In the genomic region with DNA sequence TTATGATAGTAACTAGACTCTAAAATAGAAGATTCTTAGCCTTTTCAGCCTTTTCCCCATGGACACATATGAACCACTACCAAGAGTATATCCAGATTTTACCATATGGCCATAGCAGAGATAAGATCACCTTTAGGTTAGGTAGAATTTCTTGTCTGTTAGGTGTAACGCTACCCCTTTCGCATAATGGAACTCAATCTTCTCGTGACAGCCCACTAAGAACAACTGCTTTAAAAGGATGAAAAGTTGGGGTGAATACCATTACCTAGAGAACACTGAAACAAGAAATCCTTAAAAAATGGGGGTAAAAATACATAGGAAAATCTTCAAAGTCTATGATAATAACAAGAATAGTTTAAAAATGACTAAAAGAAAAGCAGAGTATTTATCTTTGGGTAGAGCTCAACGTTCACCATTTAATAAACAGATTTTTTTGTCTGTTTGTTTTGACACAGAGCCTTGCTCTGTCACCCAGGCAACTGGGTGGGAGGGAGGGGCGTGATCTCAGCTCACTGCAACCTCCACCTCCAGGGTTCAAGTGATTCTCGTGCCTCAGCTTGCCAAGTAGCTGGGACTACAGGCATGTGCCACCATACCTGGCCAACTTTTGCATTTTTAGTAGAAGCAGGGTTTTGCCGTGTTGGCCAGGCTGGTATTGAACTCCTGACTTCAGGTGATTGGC, we compare ENCODE assay signal across 19 cellular contexts.
DNase-seq lines count a peak whose midpoint lies in the region; ATAC-seq, FAIRE-seq and TF ChIP-seq lines count a peak whose summit lies in the region.
"Had no signal": no experiment of that assay in that cellular context is flagged by ENCODE, and none has a peak within 500 bp of the region (broad histone marks: within the 10 kb centered on the region; RNA-seq: fewer than 3 reads in every experiment).

No MANE protein-coding gene starts in this region.

- no peaks in the 10 kb centered on the region for H3K9me3 Mint-ChIP-seq in naive thymus-derived CD4-positive, alpha-beta T cell
- H3K9me3 Mint-ChIP-seq in stimulated activated naive B cell treated with anti-CD40 and anti-IgM and Interleukin-4, amounts not matched to agents 10 μg/mL and 1 μg/mL and 100 μg/mL, for 72 hours: no peaks in the 10 kb centered on the region
- H3K9me3 Mint-ChIP-seq: CD8-positive, alpha-beta T cell had no signal

- no peak overlapping the region for H4K5ac ChIP-seq in IMR-90 (ENCODE audit: low read depth, low read length)

- ATAC-seq in IMR-90 (ENCODE audit: low read depth) (peak; percentile 84), HG03095 (IDR thresholded peaks at IDR 0.05; ENCODE audit: unreplicated experiment) (no peak)
- ATAC-seq in naive thymus-derived CD4-positive, alpha-beta T cell: no peak
- no peak for ATAC-seq in stimulated activated naive B cell treated with anti-CD40 and anti-IgM and Interleukin-4, amounts not matched to agents 10 μg/mL and 1 μg/mL and 100 μg/mL, for 72 hours (replicated peaks)
- ATAC-seq: CD8-positive, alpha-beta T cell had no signal

- no peak overlapping the region for H2BK15ac ChIP-seq in IMR-90 (ENCODE audit: low read depth, low read length)

- H4K91ac ChIP-seq in IMR-90 (ENCODE audit: insufficient read depth, low read depth, low read length): no peak overlapping the region

- H3K27ac Mint-ChIP-seq in naive thymus-derived CD4-positive, alpha-beta T cell: peak overlapping the region in 5 of 9 donors; percentile 6 to 62 (median 48)
- no peak overlapping the region for H3K27ac Mint-ChIP-seq in stimulated activated naive B cell treated with anti-CD40 and anti-IgM and Interleukin-4, amounts not matched to agents 10 μg/mL and 1 μg/mL and 100 μg/mL, for 72 hours
- H3K27ac Mint-ChIP-seq: CD8-positive, alpha-beta T cell had no signal

- TF ChIP-seq POLR2A in IMR-90 (IDR thresholded peaks at IDR 0.05; ENCODE audit: low read depth, low read length): no peak

- no peak for TF ChIP-seq CTCF in IMR-90 (conservative IDR thresholded peaks at IDR 0.05; ENCODE audit: low read depth, low read length)
- no peak for TF ChIP-seq CTCF in bronchial epithelial cell (IDR thresholded peaks at IDR 0.05; ENCODE audit: insufficient read depth, low read length, severe bottlenecking)

- H2AK9ac ChIP-seq in IMR-90 (replicated peaks; ENCODE audit: low read depth, low read length, poor library complexity): no peak overlapping the region

- no peak overlapping the region for H2AK5ac ChIP-seq in IMR-90 (ENCODE audit: low read depth, low read length)

- no peak overlapping the region for H4K8ac ChIP-seq in IMR-90 (ENCODE audit: low read depth in 2 of 2, low read length in 2 of 2)

- H3K14ac ChIP-seq in IMR-90 (replicated peaks; ENCODE audit: low read depth, low read length): no peak overlapping the region

- TF ChIP-seq RAD21 in IMR-90 (IDR thresholded peaks at IDR 0.05; ENCODE audit: low read length): no peak

- no peaks in the 10 kb centered on the region for H3K9me3 ChIP-seq in IMR-90 (ENCODE audit: control insufficient read depth, insufficient read depth, low read length)
- H3K9me3 ChIP-seq in naive thymus-derived CD4-positive, alpha-beta T cell (ENCODE audit: control insufficient read depth in 2 of 3, low read length in 3 of 3): no peaks in the 10 kb centered on the region

- no TSS peak for BruUV-seq in IMR-90 (replicated peaks; lab: Mats Ljungman, UMichigan)

- POLR2A ChIA-PET in IMR-90 (lab: Charles Lee; ENCODE audit: unreplicated experiment): no interaction called here
- POLR2A ChIA-PET in naive thymus-derived CD4-positive, alpha-beta T cell (lab: Charles Lee): no interaction called here

- no peaks in the 10 kb centered on the region for H3K27me3 Mint-ChIP-seq in naive thymus-derived CD4-positive, alpha-beta T cell
- H3K27me3 Mint-ChIP-seq in stimulated activated naive B cell treated with anti-CD40 and anti-IgM and Interleukin-4, amounts not matched to agents 10 μg/mL and 1 μg/mL and 100 μg/mL, for 72 hours: no peaks in the 10 kb centered on the region

- no peak overlapping the region; the same call in 1 of the 2 replicates for H3K4me2 ChIP-seq in IMR-90 (ENCODE audit: low read depth, low read length)

- H3K4me1 ChIP-seq in IMR-90 (ENCODE audit: control insufficient read depth, insufficient read depth, low read length): no peaks in the 10 kb centered on the region
- H3K4me1 ChIP-seq in naive thymus-derived CD4-positive, alpha-beta T cell (ENCODE audit: control insufficient read depth in 2 of 2, insufficient read depth in 2 of 2, low read length in 2 of 2): peaks cover 0 to 18% of the 10 kb centered on the region in 2 donors

- CTCF ChIA-PET in IMR-90 (lab: Yijun Ruan, JAX): no interaction called here
- CTCF ChIA-PET in naive thymus-derived CD4-positive, alpha-beta T cell (lab: Charles Lee): no interaction called here

- dilution Hi-C loops in IMR-90 (cut with HindIII; ENCODE audit: low sequenced_read_pairs, unreplicated experiment): no loop called here

- no peak overlapping the region for H3K56ac ChIP-seq in IMR-90 (ENCODE audit: extremely low read depth, insufficient read depth, low read length)

- H3K4me3 ChIP-seq in IMR-90 (ENCODE audit: insufficient read depth, low read depth, low read length): no peak overlapping the region
- no peak overlapping the region for H3K4me3 ChIP-seq in bronchial epithelial cell (ENCODE audit: low read depth, low read length)
- H3K4me3 ChIP-seq in naive thymus-derived CD4-positive, alpha-beta T cell (ENCODE audit: low read length): no peak overlapping the region

- DNase-seq in DMS53 (lab: John Stamatoyannopoulos, UW): peak; percentile 14
- no peak for DNase-seq in DMS53 treated with DMSO at 0.1 percent for 48 hours (lab: John Stamatoyannopoulos, UW; ENCODE audit: unreplicated experiment)
- peak; percentile 23 for DNase-seq in IMR-90
- DNase-seq in bronchial epithelial cell (ENCODE audit: low read depth): peak; percentile 41
- no peak for DNase-seq in naive thymus-derived CD4-positive, alpha-beta T cell
- no peak for DNase-seq in NCI-H146 (lab: John Stamatoyannopoulos, UW)
- no peak for DNase-seq in stimulated activated naive B cell treated with anti-CD40 and anti-IgM and Interleukin-4, amounts not matched to agents 10 μg/mL and 1 μg/mL and 100 μg/mL, for 72 hours
- DNase-seq: CD8-positive, alpha-beta T cell; DND-41; NCI-H1105; NCI-H1694; NCI-H2081 treated with DMSO at 0.1 percent for 48 hours; NCI-H446 treated with DMSO at 0.1 percent for 48 hours; NCI-H774; Right ventricle myocardium superior; SW 1271 had no signal

- H3K23ac ChIP-seq in IMR-90 (ENCODE audit: low read depth, low read length): no peak overlapping the region

- FAIRE-seq in bronchial epithelial cell (lab: Jason Lieb, UNC): no peak
- FAIRE-seq: G401.6, RCC 7860 had no signal

- H3K9ac ChIP-seq in IMR-90 (ENCODE audit: low read depth, low read length): no peak overlapping the region

- H2BK20ac ChIP-seq in IMR-90 (ENCODE audit: low read depth, low read length): no peak overlapping the region

- no peak overlapping the region for H2BK5ac ChIP-seq in IMR-90 (ENCODE audit: low read depth, low read length, poor library complexity, severe bottlenecking)

- peaks cover 13 to 41% (median 20%) of the 10 kb centered on the region in 7 donors for H3K4me1 Mint-ChIP-seq in naive thymus-derived CD4-positive, alpha-beta T cell
- H3K4me1 Mint-ChIP-seq in stimulated activated naive B cell treated with anti-CD40 and anti-IgM and Interleukin-4, amounts not matched to agents 10 μg/mL and 1 μg/mL and 100 μg/mL, for 72 hours: peaks cover 3 to 13% of the 10 kb centered on the region in 2 donors

- no peak overlapping the region for H2BK120ac ChIP-seq in IMR-90 (ENCODE audit: low read depth, low read length)

- H3K27me3 ChIP-seq in IMR-90 (ENCODE audit: control insufficient read depth, insufficient read depth, low read length) (no peaks in the 10 kb centered on the region), bronchial epithelial cell (ENCODE audit: control insufficient read depth, insufficient read depth, low read length) (no peaks in the 10 kb centered on the region)
- H3K27me3 ChIP-seq in naive thymus-derived CD4-positive, alpha-beta T cell (ENCODE audit: control insufficient read depth in 2 of 2, insufficient read depth in 2 of 2, low read length in 2 of 2): no peaks in the 10 kb centered on the region

- in situ Hi-C loops in IMR-90 (cut with MboI; ENCODE audit: low sequenced_read_pairs): no loop called here

- intact Hi-C loops in IMR-90 (cut with micrococcal nuclease): no loop called here
- intact Hi-C loops in naive thymus-derived CD4-positive, alpha-beta T cell (cut with micrococcal nuclease): no loop called here

- H4K20me1 ChIP-seq in IMR-90 (ENCODE audit: insufficient read depth, low read length): no peaks in the 10 kb centered on the region

- no peak overlapping the region for H3K4ac ChIP-seq in IMR-90 (ENCODE audit: low read depth, low read length)

- no peak overlapping the region for H3K18ac ChIP-seq in IMR-90 (ENCODE audit: low read depth, low read length)

- H3K9me1 ChIP-seq in IMR-90 (ENCODE audit: insufficient read depth, low read length): no peaks in the 10 kb centered on the region; the same call in 1 of the 2 replicates

- H3K36me3 ChIP-seq in IMR-90 (ENCODE audit: control insufficient read depth, insufficient read depth, low read length): peaks cover 9% of the 10 kb centered on the region; the same call in 1 of the 2 replicates
- peaks cover under 1% of the 10 kb centered on the region for H3K36me3 ChIP-seq in bronchial epithelial cell (ENCODE audit: control insufficient read depth, insufficient read depth, low read length)
- H3K36me3 ChIP-seq in naive thymus-derived CD4-positive, alpha-beta T cell (ENCODE audit: control insufficient read depth in 2 of 3, insufficient read depth in 3 of 3, low read length in 3 of 3): peaks cover 0 to 42% (median 4%) of the 10 kb centered on the region in 3 experiments

- peaks cover 2 to 45% (median 32%) of the 10 kb centered on the region in 5 donors for H3K36me3 Mint-ChIP-seq in naive thymus-derived CD4-positive, alpha-beta T cell
- peaks cover 29 to 44% of the 10 kb centered on the region in 2 donors for H3K36me3 Mint-ChIP-seq in stimulated activated naive B cell treated with anti-CD40 and anti-IgM and Interleukin-4, amounts not matched to agents 10 μg/mL and 1 μg/mL and 100 μg/mL, for 72 hours

- no peaks in the 10 kb centered on the region for H3K79me1 ChIP-seq in IMR-90 (ENCODE audit: low read depth in 1 of 2, low read length in 2 of 2)

- no peak overlapping the region for H3K4me3 Mint-ChIP-seq in naive thymus-derived CD4-positive, alpha-beta T cell
- H3K4me3 Mint-ChIP-seq in stimulated activated naive B cell treated with anti-CD40 and anti-IgM and Interleukin-4, amounts not matched to agents 10 μg/mL and 1 μg/mL and 100 μg/mL, for 72 hours: no peak overlapping the region
- H3K4me3 Mint-ChIP-seq: CD8-positive, alpha-beta T cell had no signal

- no CpG with 5 or more reads among the region's 7 CpGs for WGBS in IMR-90 (ENCODE audit: extremely low coverage in 2 of 2, insufficient read length in 1 of 2), 2 experiments

- H3K27ac ChIP-seq in IMR-90 (ENCODE audit: insufficient read depth, low read length): no peak overlapping the region
- no peak overlapping the region for H3K27ac ChIP-seq in naive thymus-derived CD4-positive, alpha-beta T cell (ENCODE audit: low read depth, low read length)

- no peak overlapping the region for H2AFZ ChIP-seq in IMR-90 (replicated peaks; ENCODE audit: low read length, poor library complexity)

TF ChIP-seq in IMR-90, 13 proteins besides CTCF, POLR2A, EP300 and RAD21 (continues in another document):
- TF ChIP-seq RCOR1 (IDR thresholded peaks at IDR 0.05; ENCODE audit: insufficient replicate concordance, low read length): no peak

Comparison
In these comparisons a context has a peak if more than half of its experiments do, and no peak if none do; other contexts are left out.
1. DNase-seq: peak in DMS53 (single experiment), IMR-90 (single experiment) and bronchial epithelial cell (single experiment); none in DMS53 treated with DMSO at 0.1 percent for 48 hours (single experiment), naive thymus-derived CD4-positive, alpha-beta T cell (0 of 9), NCI-H146 (single experiment) and stimulated activated naive B cell treated with anti-CD40 and anti-IgM and Interleukin-4, amounts not matched to agents 10 μg/mL and 1 μg/mL and 100 μg/mL, for 72 hours (single experiment).